ENCODE assay signal across 8 cellular contexts in the genomic region with DNA sequence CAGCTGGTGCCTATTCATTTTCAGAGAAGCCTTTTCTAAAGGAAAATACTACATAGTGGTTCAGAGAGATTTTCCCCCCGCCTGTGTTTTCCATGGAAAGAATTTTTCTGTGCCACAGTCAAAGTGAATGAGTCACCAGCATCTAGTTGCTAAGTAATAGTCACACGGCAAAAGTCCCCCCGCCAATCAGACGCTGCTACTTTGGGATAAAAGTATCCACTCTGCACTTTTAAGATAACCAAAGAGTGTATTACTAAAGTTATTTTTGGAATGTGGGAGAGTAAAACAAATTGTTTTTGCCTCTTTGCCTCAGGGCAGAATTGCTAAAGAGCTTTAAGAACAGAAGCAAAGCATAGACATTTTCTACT. TPM values are rescaled to one million over a fixed set of nuclear protein-coding genes. Genes with fewer than 3 reads are reported as not detected.
DNase-seq lines count a peak whose midpoint lies in the region; ATAC-seq and TF ChIP-seq lines count a peak whose summit lies in the region.

No MANE protein-coding gene starts in this region.

- H3K27me3 Mint-ChIP-seq in activated T-cell treated with anti-CD3 and anti-CD28 coated beads, Interleukin-2, amount 50 U/mL, for 4 hours (ENCODE audit: low read depth), result peaks cover 50% of the 10 kb centered on the region
- H3K27me3 Mint-ChIP-seq in nephron progenitor cell (ENCODE audit: low read depth, poor library complexity), result peaks cover 51% of the 10 kb centered on the region

- intact Hi-C loops in posterior cingulate gyrus (cut with DNase I), result no loop called here

- DNase-seq in ELR (ENCODE audit: low read depth) (peak; percentile 93), SK-MEL-5 (ENCODE audit: low read depth, low spot score) (peak; percentile 75), foreskin melanocyte (peak; percentile 97), posterior cingulate gyrus (peak in 7 of 10 donors; percentile 20 to 89 (median 54)), T-helper 2 cell (no peak), nephron progenitor cell (no peak)
- DNase-seq in activated T-cell treated with anti-CD3 and anti-CD28 coated beads, Interleukin-2, amount 50 U/mL, for 4 hours, result no peak

- ATAC-seq in activated T-cell treated with anti-CD3 and anti-CD28 coated beads, Interleukin-2, amount 50 U/mL, for 4 hours, result no peak
- no peak for ATAC-seq in GM18517 (IDR thresholded peaks at IDR 0.05; ENCODE audit: unreplicated experiment)

- TF ChIP-seq CTCF in nephron progenitor cell (IDR thresholded peaks at IDR 0.05), result no peak

- no peak overlapping the region for H3K4me3 Mint-ChIP-seq in activated T-cell treated with anti-CD3 and anti-CD28 coated beads, Interleukin-2, amount 50 U/mL, for 4 hours
- no peak overlapping the region for H3K4me3 Mint-ChIP-seq in nephron progenitor cell

- peaks cover 22% of the 10 kb centered on the region for H3K4me1 Mint-ChIP-seq in activated T-cell treated with anti-CD3 and anti-CD28 coated beads, Interleukin-2, amount 50 U/mL, for 4 hours (ENCODE audit: low read depth)
- peaks cover 32% of the 10 kb centered on the region for H3K4me1 Mint-ChIP-seq in nephron progenitor cell

- H3K9me3 Mint-ChIP-seq in activated T-cell treated with anti-CD3 and anti-CD28 coated beads, Interleukin-2, amount 50 U/mL, for 4 hours, result no peaks in the 10 kb centered on the region
- H3K9me3 Mint-ChIP-seq in nephron progenitor cell, result no peaks in the 10 kb centered on the region

- H3K36me3 Mint-ChIP-seq in activated T-cell treated with anti-CD3 and anti-CD28 coated beads, Interleukin-2, amount 50 U/mL, for 4 hours (ENCODE audit: insufficient read depth), result no peaks in the 10 kb centered on the region
- no peaks in the 10 kb centered on the region for H3K36me3 Mint-ChIP-seq in nephron progenitor cell (ENCODE audit: low read depth)

- no peak overlapping the region for H3K27ac Mint-ChIP-seq in nephron progenitor cell

- in situ Hi-C loops in SK-MEL-5 (cut with HindIII; ENCODE audit: low pct_unique_long_range_greater_than_20kb, low sequenced_read_pairs), result no loop called here

RNA-seq across cellular contexts. Expression of a gene that starts 23.5 kb away (rescaled TPM):
- 19.5 and 20.0 TPM in 2 replicates for total RNA-seq in SK-MEL-5 (2014; rRNA removed; shearing (Covaris generic))
- polyA plus RNA-seq in SK-MEL-5 (2015; cell fraction: cytosol; rRNA removed), result 30.3 and 32.6 TPM in 2 replicates
- polyA plus RNA-seq in SK-MEL-5 (2015; cell fraction: nucleus; rRNA removed), result 19.1 and 26.2 TPM in 2 replicates
- total RNA-seq in activated T-cell treated with anti-CD3 and anti-CD28 coated beads, Interleukin-2, amount 50 U/mL, for 4 hours, result 10 to 100 TPM; 68.1 to 83.2 (median 76.2) TPM

Comparison
In these comparisons a context has a peak if more than half of its experiments do, and no peak if none do; other contexts are left out.
1. DNase-seq: peak in ELR (single experiment), SK-MEL-5 (single experiment), foreskin melanocyte (single experiment) and posterior cingulate gyrus (7 of 10); none in T-helper 2 cell (0 of 5), activated T-cell treated with anti-CD3 and anti-CD28 coated beads, Interleukin-2, amount 50 U/mL, for 4 hours (single experiment) and nephron progenitor cell (single experiment).